ENCODE assay signal across 9 cellular contexts in the genomic region with DNA sequence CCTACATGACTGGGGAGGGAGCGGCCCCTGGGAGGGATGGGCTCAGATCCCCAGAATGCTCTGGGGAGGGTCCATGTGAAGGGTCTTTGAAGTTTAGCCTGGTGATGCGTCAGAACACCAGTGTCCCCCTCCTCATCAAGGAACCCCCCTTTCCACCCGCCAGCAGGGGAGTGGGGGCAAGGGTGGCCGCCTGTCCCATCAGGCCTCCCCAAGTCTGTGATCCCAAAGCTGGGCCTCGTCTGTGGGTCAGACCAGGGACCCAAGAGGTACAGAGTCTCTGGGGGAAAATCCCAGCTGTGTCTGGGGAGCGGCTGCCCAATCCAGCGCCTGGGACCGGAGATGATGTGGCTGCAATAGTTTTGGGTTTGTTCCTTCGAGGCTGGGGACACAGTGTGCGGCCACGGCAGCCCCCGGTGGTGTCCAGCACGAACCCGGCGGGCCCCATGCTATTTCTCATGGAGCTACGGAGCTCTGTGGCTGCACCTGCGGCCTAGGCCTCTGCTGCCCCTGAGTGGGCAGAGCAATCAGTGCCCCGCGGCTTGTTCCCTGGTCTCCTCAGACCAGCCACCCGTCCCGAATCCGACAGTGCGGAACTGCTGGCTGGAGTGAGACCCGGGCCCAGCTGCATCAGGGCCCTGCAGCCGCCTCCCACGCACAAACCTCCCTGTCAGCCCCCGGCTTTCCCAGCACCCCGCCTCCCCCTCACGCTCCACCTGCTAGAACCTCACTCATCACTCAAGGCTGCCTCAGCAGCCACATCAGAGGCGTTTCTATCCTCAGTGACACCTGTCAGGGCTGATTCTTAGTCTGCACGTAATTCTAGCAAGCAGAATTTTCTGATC. TPM values are rescaled to one million over a fixed set of nuclear protein-coding genes. Genes with fewer than 3 reads are reported as not detected.
DNase-seq lines count a peak whose midpoint lies in the region; ATAC-seq and TF ChIP-seq lines count a peak whose summit lies in the region.
"Had no signal": no experiment of that assay in that cellular context is flagged by ENCODE, and none has a peak within 500 bp of the region (broad histone marks: within the 10 kb centered on the region; RNA-seq: fewer than 3 reads in every experiment).

No MANE protein-coding gene starts in this region.

- intact Hi-C loops in left cardiac atrium (cut with DNase I), result no loop called here
- intact Hi-C loops in heart right ventricle (cut with DNase I), result no loop called here
- intact Hi-C loops in upper lobe of right lung (cut with DNase I), result no loop called here

- H3K27me3 Mint-ChIP-seq in progenitor cell of endocrine pancreas, result peaks cover 7% of the 10 kb centered on the region

- H3K27ac ChIP-seq in heart right ventricle (no peak overlapping the region), upper lobe of right lung (peak overlapping the region; percentile 30)

- H3K4me3 Mint-ChIP-seq in progenitor cell of endocrine pancreas (ENCODE audit: low read depth), result no peak overlapping the region
- H3K4me3 Mint-ChIP-seq: stimulated activated effector memory CD8-positive, alpha-beta T cell treated with anti-CD3 and anti-CD28 coated beads, Interleukin-12 subunit alpha, Interleukin-12 subunit beta, amount 100 ng/mL, for 72 hours had no signal

- H3K36me3 ChIP-seq in heart right ventricle, result no peaks in the 10 kb centered on the region
- H3K36me3 ChIP-seq in upper lobe of right lung, result no peaks in the 10 kb centered on the region

- H3K4me1 ChIP-seq in heart right ventricle (peaks cover 0 to 37% (median 13%) of the 10 kb centered on the region in 9 donors), upper lobe of right lung (peaks cover 12% of the 10 kb centered on the region)

- peaks cover 6% of the 10 kb centered on the region for H3K4me1 Mint-ChIP-seq in progenitor cell of endocrine pancreas (ENCODE audit: low read depth)
- H3K4me1 Mint-ChIP-seq: stimulated activated effector memory CD8-positive, alpha-beta T cell treated with anti-CD3 and anti-CD28 coated beads, Interleukin-12 subunit alpha, Interleukin-12 subunit beta, amount 100 ng/mL, for 72 hours had no signal

- H3K9me3 Mint-ChIP-seq in progenitor cell of endocrine pancreas (ENCODE audit: low read depth), result no peaks in the 10 kb centered on the region
- H3K9me3 Mint-ChIP-seq: stimulated activated effector memory CD8-positive, alpha-beta T cell treated with anti-CD3 and anti-CD28 coated beads, Interleukin-12 subunit alpha, Interleukin-12 subunit beta, amount 100 ng/mL, for 72 hours had no signal

- H3K4me3 ChIP-seq in heart right ventricle (no peak overlapping the region), upper lobe of right lung (no peak overlapping the region)

- H3K27ac Mint-ChIP-seq in progenitor cell of endocrine pancreas, result no peak overlapping the region
- H3K27ac Mint-ChIP-seq: stimulated activated effector memory CD8-positive, alpha-beta T cell treated with anti-CD3 and anti-CD28 coated beads, Interleukin-12 subunit alpha, Interleukin-12 subunit beta, amount 100 ng/mL, for 72 hours had no signal

- H3K27me3 ChIP-seq in heart right ventricle, result peaks cover 0 to 27% (median 20%) of the 10 kb centered on the region in 7 donors
- H3K27me3 ChIP-seq in upper lobe of right lung, result no peaks in the 10 kb centered on the region

- 74 to 81% methylated on average over 31 of the region's 31 CpGs for WGBS in heart right ventricle, 2 donors

- peak in 1 of 9 donors; percentile 6 for TF ChIP-seq CTCF in heart right ventricle (IDR thresholded peaks at IDR 0.05)
- TF ChIP-seq CTCF in upper lobe of right lung (IDR thresholded peaks at IDR 0.05), result no peak
- TF ChIP-seq CTCF in progenitor cell of endocrine pancreas (IDR thresholded peaks at IDR 0.05; ENCODE audit: unreplicated experiment), result no peak

- no peaks in the 10 kb centered on the region for H3K9me3 ChIP-seq in heart right ventricle
- no peaks in the 10 kb centered on the region for H3K9me3 ChIP-seq in upper lobe of right lung

- DNase-seq in left cardiac atrium, result peak; percentile 13
- no peak for DNase-seq in heart right ventricle
- DNase-seq in activated CD4-positive, alpha-beta T cell treated with anti-CD3 and anti-CD28 coated beads for 48 hours, result peak; percentile 62
- peak; percentile 25 for DNase-seq in kidney tubule cell (ENCODE audit: low spot score)
- peak; percentile 60 for DNase-seq in upper lobe of right lung
- DNase-seq in SIG-M5 treated with dmso at 0.1 percent for 504 hours (lab: John Stamatoyannopoulos, UW; ENCODE audit: unreplicated experiment), result no peak
- DNase-seq in progenitor cell of endocrine pancreas (ENCODE audit: low spot score, unreplicated experiment), result no peak
- no peak for DNase-seq in NCI-H2227 (lab: John Stamatoyannopoulos, UW; ENCODE audit: unreplicated experiment)

- ATAC-seq in left cardiac atrium (no peak), heart right ventricle (no peak), upper lobe of right lung (no peak)
- ATAC-seq: stimulated activated effector memory CD8-positive, alpha-beta T cell treated with anti-CD3 and anti-CD28 coated beads, Interleukin-12 subunit alpha, Interleukin-12 subunit beta, amount 100 ng/mL, for 72 hours had no signal

- no peaks in the 10 kb centered on the region for H3K36me3 Mint-ChIP-seq in progenitor cell of endocrine pancreas (ENCODE audit: insufficient read depth)
- H3K36me3 Mint-ChIP-seq: stimulated activated effector memory CD8-positive, alpha-beta T cell treated with anti-CD3 and anti-CD28 coated beads, Interleukin-12 subunit alpha, Interleukin-12 subunit beta, amount 100 ng/mL, for 72 hours had no signal

RNA-seq across cellular contexts. Expression of a gene that starts 29.2 kb away (rescaled TPM):
- 1 to 10 TPM in 1 of 2 donors, under 1 TPM in 1; 0.88 to 1.4 TPM for total RNA-seq in left cardiac atrium
- 1 to 10 TPM in 2 of 10 donors, under 1 TPM in 8; 0.28 to 1.8 (median 0.68) TPM for total RNA-seq in heart right ventricle
- under 1 TPM; 0.38 to 0.44 TPM for polyA plus RNA-seq in heart right ventricle
- total RNA-seq in upper lobe of right lung, result 6.8 TPM
- total RNA-seq in progenitor cell of endocrine pancreas, result 4.2 and 5.1 TPM in 2 replicates

Comparison
In these comparisons a context has a peak if more than half of its experiments do, and no peak if none do; other contexts are left out.
1. DNase-seq: peak in left cardiac atrium (single experiment), activated CD4-positive, alpha-beta T cell treated with anti-CD3 and anti-CD28 coated beads for 48 hours (single experiment), kidney tubule cell (single experiment) and upper lobe of right lung (single experiment); none in heart right ventricle (0 of 2), SIG-M5 treated with dmso at 0.1 percent for 504 hours (single experiment), progenitor cell of endocrine pancreas (single experiment) and NCI-H2227 (single experiment).